8 cellular contexts compared by ENCODE assay signal in the genomic region with DNA sequence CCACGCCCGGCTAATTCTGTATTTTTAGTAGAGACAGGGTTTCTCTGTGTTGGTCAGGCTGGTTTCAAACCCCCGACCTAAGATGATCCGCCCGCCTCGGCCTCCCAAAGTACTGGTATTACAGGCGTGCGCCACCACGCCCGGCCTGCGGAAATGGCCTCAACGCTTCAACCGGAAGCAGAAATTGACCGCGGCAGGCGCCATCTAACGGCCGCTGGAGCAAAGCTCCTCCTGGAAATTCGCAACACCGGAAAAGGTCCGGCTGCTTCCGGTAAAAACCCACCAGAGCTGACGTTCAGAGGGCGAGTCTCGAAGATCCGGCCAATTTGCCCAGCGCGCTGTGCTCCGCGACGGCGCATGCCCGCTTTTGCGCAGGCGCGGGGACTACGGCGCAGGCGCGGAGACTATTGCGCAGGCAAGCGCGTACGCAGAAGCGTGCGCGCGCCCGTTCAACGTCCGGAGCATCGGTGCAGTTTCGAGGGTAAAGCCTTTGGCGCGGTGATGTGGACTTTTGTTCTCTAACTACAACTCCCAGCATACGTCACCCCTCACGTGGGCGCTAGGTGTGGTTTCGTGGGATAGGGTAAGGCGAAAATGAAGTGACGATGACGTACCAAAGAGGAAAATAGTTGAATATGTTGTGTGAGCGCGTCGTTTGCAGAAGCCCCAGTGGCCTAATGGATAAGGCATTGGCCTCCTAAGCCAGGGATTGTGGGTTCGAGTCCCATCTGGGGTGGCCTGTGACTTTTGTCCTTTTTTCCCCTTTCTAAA. TPM values are rescaled to one million over a fixed set of nuclear protein-coding genes. Genes with fewer than 3 reads are reported as not detected.
DNase-seq lines count a peak whose midpoint lies in the region; ATAC-seq, FAIRE-seq and TF ChIP-seq lines count a peak whose summit lies in the region.

No MANE protein-coding gene starts in this region.

- peak; percentile 82 for ATAC-seq in HG03442 (IDR thresholded peaks at IDR 0.05; ENCODE audit: unreplicated experiment)

- H3K4me3 Mint-ChIP-seq in chondrocyte (ENCODE audit: unreplicated experiment): peak overlapping the region; percentile 82

- H3K27ac Mint-ChIP-seq in chondrocyte (ENCODE audit: unreplicated experiment): peak overlapping the region; percentile 99

- TF ChIP-seq CTCF in BE2C (IDR thresholded peaks at IDR 0.05; ENCODE audit: low read depth, low read length): peak; percentile 83
- peak; percentile 92 for TF ChIP-seq CTCF in chondrocyte (IDR thresholded peaks at IDR 0.05)
- TF ChIP-seq CTCF in kidney epithelial cell (IDR thresholded peaks at IDR 0.05; ENCODE audit: insufficient read depth, low read length, poor library complexity, severe bottlenecking): peak; percentile 78

- H3K36me3 ChIP-seq in BE2C: peaks cover 3% of the 10 kb centered on the region
- H3K36me3 ChIP-seq in kidney epithelial cell (ENCODE audit: control insufficient read depth, insufficient read depth, low read length): no peaks in the 10 kb centered on the region

- no peaks in the 10 kb centered on the region for H3K27me3 Mint-ChIP-seq in chondrocyte (ENCODE audit: low read depth)

- FAIRE-seq in GM19239 (lab: Jason Lieb, UNC): peak; percentile 100

- H3K9me3 ChIP-seq in BE2C: no peaks in the 10 kb centered on the region

- peak; percentile 97 for DNase-seq in BE2C
- DNase-seq in GM19239 (ENCODE audit: insufficient read length, low spot score): peak; percentile 80
- peak; percentile 92 for DNase-seq in NCI-H510A (lab: John Stamatoyannopoulos, UW)
- DNase-seq in activated CD4-positive, alpha-beta T cell treated with anti-CD3 and anti-CD28 coated beads for 24 hours (ENCODE audit: low read depth in 2 of 2): peak; percentile 96 to 98
- peak; percentile 99 for DNase-seq in chondrocyte (ENCODE audit: low spot score)
- DNase-seq in kidney epithelial cell (ENCODE audit: low read depth): peak; percentile 98
- peak; percentile 99 for DNase-seq in stimulated activated CD4-positive, alpha-beta T cell treated with anti-CD3 and anti-CD28 coated beads, Interleukin-15, amount 100 ng/mL, for 24 hours

- H3K36me3 Mint-ChIP-seq in chondrocyte (ENCODE audit: low read depth): peaks cover 2% of the 10 kb centered on the region

- H3K27me3 ChIP-seq in BE2C (no peaks in the 10 kb centered on the region), kidney epithelial cell (ENCODE audit: control insufficient read depth, insufficient read depth, low read length) (no peaks in the 10 kb centered on the region)

- H3K4me3 ChIP-seq in BE2C (ENCODE audit: low read depth, low read length): peak overlapping the region; percentile 98
- H3K4me3 ChIP-seq in kidney epithelial cell (ENCODE audit: low read depth, low read length): peak overlapping the region; percentile 66

- no peaks in the 10 kb centered on the region for H3K4me1 ChIP-seq in BE2C

- H3K4me1 Mint-ChIP-seq in chondrocyte (ENCODE audit: low read depth): peaks cover 18% of the 10 kb centered on the region

- H3K9me3 Mint-ChIP-seq in chondrocyte (ENCODE audit: low read depth): peaks cover 4% of the 10 kb centered on the region

RNA-seq across cellular contexts. Expression of gene FMC1, which starts 0.9 kb away (rescaled TPM):
- 72.1 TPM for polyA plus RNA-seq in BE2C (2012; ENCODE audit: insufficient read depth, insufficient read length, low read depth)
- 6.2 to 9.1 TPM (median 8.9 TPM) in 3 replicates for total RNA-seq in chondrocyte
- 8.3 and 8.4 TPM in 2 replicates for total RNA-seq in kidney epithelial cell

RNA-seq across cellular contexts. Expression of gene LUC7L2, which starts 19.5 kb away (rescaled TPM):
- 107 TPM for polyA plus RNA-seq in BE2C (2012; ENCODE audit: insufficient read depth, insufficient read length, low read depth)
- total RNA-seq in chondrocyte (74.3 to 95.7 TPM (median 78.4 TPM) in 3 replicates), kidney epithelial cell (49.3 and 56.0 TPM in 2 replicates)

Comparison
In these comparisons a context has a peak if more than half of its experiments do, and no peak if none do; other contexts are left out.
1. Peak in every context shown above with its lines: DNase-seq, ATAC-seq and H3K4me3 ChIP-seq.